ENCODE assay signal across 24 cellular contexts in genomic region chrX:140110081-140110650, GRCh38.
DNase-seq lines count a peak whose midpoint lies in the region; ATAC-seq, FAIRE-seq and TF ChIP-seq lines count a peak whose summit lies in the region.
"Had no signal": no experiment of that assay in that cellular context is flagged by ENCODE, and none has a peak within 500 bp of the region (broad histone marks: within the 10 kb centered on the region; RNA-seq: fewer than 3 reads in every experiment).

No MANE protein-coding gene starts in this region.

- H3K27me3 ChIP-seq in GM23338 (ENCODE audit: insufficient read depth) (no peaks in the 10 kb centered on the region), HUES6 (ENCODE audit: control insufficient read depth, insufficient read depth, low read length) (no peaks in the 10 kb centered on the region; the same call in 1 of the 2 replicates)

- H3K36me3 Mint-ChIP-seq in GM23338 (ENCODE audit: low read depth) (no peaks in the 10 kb centered on the region), neural crest cell (ENCODE audit: low read depth) (peaks cover under 1% of the 10 kb centered on the region)

- H2AFZ ChIP-seq in GM23338: no peak overlapping the region

- no peaks in the 10 kb centered on the region for H3K36me3 ChIP-seq in GM23338 (ENCODE audit: insufficient read depth)
- H3K36me3 ChIP-seq in HUES6 (ENCODE audit: control insufficient read depth, insufficient read depth, low read length): no peaks in the 10 kb centered on the region

- TF ChIP-seq CTCF in GM23338 (conservative IDR thresholded peaks at IDR 0.05; ENCODE audit: low read depth in 2 of 2): no peak
- TF ChIP-seq CTCF in neural crest cell (conservative IDR thresholded peaks at IDR 0.05): no peak

- H3K27ac Mint-ChIP-seq in GM23338: peak overlapping the region; percentile 63
- H3K27ac Mint-ChIP-seq in neural crest cell (ENCODE audit: unreplicated experiment): no peak overlapping the region
- H3K27ac Mint-ChIP-seq: CD4-positive, alpha-beta T cell; HFFc6; IgD-negative memory B cell had no signal

- DNase-seq in GM23338 (ENCODE audit: low spot score): no peak
- DNase-seq in neural crest cell (ENCODE audit: low read depth, low spot score): no peak
- no peak for DNase-seq in hypothalamus (lab: John Stamatoyannopoulos, UW)
- no peak for DNase-seq in retina
- no peak for DNase-seq in RKO (ENCODE audit: low spot score)
- DNase-seq: AML-193; Caco-2; CD4-positive, alpha-beta T cell; DMS79; GDM1; HFFc6; KBM-7 had no signal

- H3K4me3 ChIP-seq in GM23338 (peak overlapping the region; percentile 23), HUES6 (ENCODE audit: low read depth, low read length) (peak overlapping the region; percentile 8; the same call in 1 of the 2 replicates)
- H3K4me3 ChIP-seq: A549, GM12878 had no signal

- FAIRE-seq in colon (lab: Jason Lieb, UNC): peak; percentile 80
- FAIRE-seq: D721Med, GM12878, GM19239, HepG2 had no signal

- H3K9me3 ChIP-seq in HUES6 (ENCODE audit: control insufficient read depth, insufficient read depth, low read depth, low read length): peaks cover 4% of the 10 kb centered on the region; the same call in 1 of the 2 replicates
- H3K9me3 ChIP-seq: A549, Caco-2 had no signal

- no peaks in the 10 kb centered on the region for H3K79me2 ChIP-seq in GM23338 (replicated peaks; ENCODE audit: insufficient read depth)

- no peaks in the 10 kb centered on the region for H3K9me3 Mint-ChIP-seq in GM23338
- peaks cover 3% of the 10 kb centered on the region for H3K9me3 Mint-ChIP-seq in neural crest cell
- H3K9me3 Mint-ChIP-seq: CD4-positive, alpha-beta T cell; HFFc6 had no signal

- no peak overlapping the region for H3K9ac ChIP-seq in HUES6 (ENCODE audit: low read length)

- H3K27ac ChIP-seq in GM23338 (ENCODE audit: low read depth): no peak overlapping the region
- no peak overlapping the region for H3K27ac ChIP-seq in HUES6 (ENCODE audit: low read depth, low read length)
- H3K27ac ChIP-seq: 22Rv1, A549, C4-2B had no signal

- H3K4me1 Mint-ChIP-seq in GM23338 (peaks cover 24% of the 10 kb centered on the region; the same call in 2 of the 3 replicates), neural crest cell (peaks cover 30% of the 10 kb centered on the region)
- H3K4me1 Mint-ChIP-seq: IgD-negative memory B cell had no signal

- H4K20me1 ChIP-seq in GM23338 (replicated peaks; ENCODE audit: insufficient read depth): no peaks in the 10 kb centered on the region

- ATAC-seq in GM23338 (no peak), HG03442 (IDR thresholded peaks at IDR 0.05; ENCODE audit: unreplicated experiment) (no peak)
- ATAC-seq: A549, GM12878, HCT116, HepG2 had no signal

- no peaks in the 10 kb centered on the region for H3F3A ChIP-seq in GM23338 (replicated peaks; ENCODE audit: low read depth)

- H3K4me1 ChIP-seq in GM23338 (ENCODE audit: insufficient read depth): peaks cover 33% of the 10 kb centered on the region
- peaks cover 18% of the 10 kb centered on the region; the same call in 1 of the 2 replicates for H3K4me1 ChIP-seq in HUES6 (ENCODE audit: control insufficient read depth, insufficient read depth, low read length)
- H3K4me1 ChIP-seq: A549, Caco-2 had no signal

- H3K4me3 Mint-ChIP-seq in GM23338 (peak overlapping the region; percentile 52), neural crest cell (peak overlapping the region; percentile 74)
- H3K4me3 Mint-ChIP-seq: CD4-positive, alpha-beta T cell; HFFc6; IgD-negative memory B cell had no signal

- no peaks in the 10 kb centered on the region for H3K9me2 ChIP-seq in GM23338 (ENCODE audit: insufficient read depth)

- peak overlapping the region; percentile 46 for H3K4me2 ChIP-seq in GM23338
- H3K4me2 ChIP-seq: A549 had no signal

- H3K27me3 Mint-ChIP-seq in GM23338 (ENCODE audit: insufficient read depth, low read depth, poor library complexity) (peaks cover 4% of the 10 kb centered on the region), neural crest cell (ENCODE audit: low read depth) (peaks cover 2% of the 10 kb centered on the region)

TF ChIP-seq in GM23338, 12 proteins besides CTCF, POLR2A, EP300 and RAD21:
- TF ChIP-seq JUNB (IDR thresholded peaks at IDR 0.05; ENCODE audit: unreplicated experiment) (no peak), POLR2AphosphoS5 (IDR thresholded peaks at IDR 0.05; ENCODE audit: low read depth) (no peak), NANOG (IDR thresholded peaks at IDR 0.05; ENCODE audit: borderline replicate concordance) (no peak), CREB1 (CRISPR knock-in tag; IDR thresholded peaks at IDR 0.05; ENCODE audit: low read depth) (no peak), ETS1 (IDR thresholded peaks at IDR 0.05) (no peak), ZNF114 (CRISPR knock-in tag; IDR thresholded peaks at IDR 0.05) (no peak), STAT1 (IDR thresholded peaks at IDR 0.05; ENCODE audit: unreplicated experiment) (no peak), EZH2phosphoT487 (IDR thresholded peaks at IDR 0.05; ENCODE audit: unreplicated experiment) (no peak), ZNF331 (CRISPR knock-in tag; IDR thresholded peaks at IDR 0.05; ENCODE audit: low read depth) (no peak), REST (IDR thresholded peaks at IDR 0.05; ENCODE audit: unreplicated experiment) (no peak), EZH2 (IDR thresholded peaks at IDR 0.05; ENCODE audit: low read depth, unreplicated experiment) (no peak)
